1 cellular context compared by ENCODE assay signal in the genomic region with DNA sequence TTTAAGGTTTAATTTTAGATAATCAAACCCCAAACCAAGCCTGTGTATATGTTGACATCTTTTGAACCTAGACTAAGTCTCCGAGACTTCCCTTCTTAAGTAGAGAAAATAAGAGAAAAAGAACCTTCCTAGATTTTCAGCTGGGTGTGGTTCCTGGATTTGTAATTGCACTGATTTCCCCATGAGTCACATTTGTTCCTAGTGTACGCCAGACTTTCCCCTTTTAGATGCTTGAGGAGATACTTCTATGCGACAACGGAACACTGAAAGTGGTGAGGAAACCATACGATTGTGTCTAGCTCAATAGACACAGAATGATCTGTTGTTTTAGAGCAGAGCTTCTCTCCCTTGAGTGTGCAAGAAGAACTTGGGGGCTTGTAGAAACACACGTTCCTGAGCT.
TF ChIP-seq lines count a peak whose summit lies in the region.

No MANE protein-coding gene starts in this region.

TF ChIP-seq in GM23338, 12 proteins besides CTCF, POLR2A, EP300 and RAD21:
- TF ChIP-seq STAT1 (IDR thresholded peaks at IDR 0.05; ENCODE audit: unreplicated experiment): no peak
- TF ChIP-seq EZH2 (IDR thresholded peaks at IDR 0.05; ENCODE audit: low read depth, unreplicated experiment): no peak
- no peak for TF ChIP-seq ZNF331 (CRISPR knock-in tag; IDR thresholded peaks at IDR 0.05; ENCODE audit: low read depth)
- no peak for TF ChIP-seq ZNF114 (CRISPR knock-in tag; IDR thresholded peaks at IDR 0.05)
- TF ChIP-seq JUNB (IDR thresholded peaks at IDR 0.05; ENCODE audit: unreplicated experiment): no peak
- TF ChIP-seq, protein P1, sequence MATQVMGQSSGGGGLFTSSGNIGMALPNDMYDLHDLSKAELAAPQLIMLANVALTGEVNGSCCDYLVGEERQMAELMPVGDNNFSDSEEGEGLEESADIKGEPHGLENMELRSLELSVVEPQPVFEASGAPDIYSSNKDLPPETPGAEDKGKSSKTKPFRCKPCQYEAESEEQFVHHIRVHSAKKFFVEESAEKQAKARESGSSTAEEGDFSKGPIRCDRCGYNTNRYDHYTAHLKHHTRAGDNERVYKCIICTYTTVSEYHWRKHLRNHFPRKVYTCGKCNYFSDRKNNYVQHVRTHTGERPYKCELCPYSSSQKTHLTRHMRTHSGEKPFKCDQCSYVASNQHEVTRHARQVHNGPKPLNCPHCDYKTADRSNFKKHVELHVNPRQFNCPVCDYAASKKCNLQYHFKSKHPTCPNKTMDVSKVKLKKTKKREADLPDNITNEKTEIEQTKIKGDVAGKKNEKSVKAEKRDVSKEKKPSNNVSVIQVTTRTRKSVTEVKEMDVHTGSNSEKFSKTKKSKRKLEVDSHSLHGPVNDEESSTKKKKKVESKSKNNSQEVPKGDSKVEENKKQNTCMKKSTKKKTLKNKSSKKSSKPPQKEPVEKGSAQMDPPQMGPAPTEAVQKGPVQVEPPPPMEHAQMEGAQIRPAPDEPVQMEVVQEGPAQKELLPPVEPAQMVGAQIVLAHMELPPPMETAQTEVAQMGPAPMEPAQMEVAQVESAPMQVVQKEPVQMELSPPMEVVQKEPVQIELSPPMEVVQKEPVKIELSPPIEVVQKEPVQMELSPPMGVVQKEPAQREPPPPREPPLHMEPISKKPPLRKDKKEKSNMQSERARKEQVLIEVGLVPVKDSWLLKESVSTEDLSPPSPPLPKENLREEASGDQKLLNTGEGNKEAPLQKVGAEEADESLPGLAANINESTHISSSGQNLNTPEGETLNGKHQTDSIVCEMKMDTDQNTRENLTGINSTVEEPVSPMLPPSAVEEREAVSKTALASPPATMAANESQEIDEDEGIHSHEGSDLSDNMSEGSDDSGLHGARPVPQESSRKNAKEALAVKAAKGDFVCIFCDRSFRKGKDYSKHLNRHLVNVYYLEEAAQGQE (IDR thresholded peaks at IDR 0.05; ENCODE audit: unreplicated experiment): no peak
- TF ChIP-seq ZNF462 (CRISPR knock-in tag; IDR thresholded peaks at IDR 0.05): no peak
- TF ChIP-seq CREB1 (CRISPR knock-in tag; IDR thresholded peaks at IDR 0.05; ENCODE audit: low read depth): no peak
- TF ChIP-seq NANOG (IDR thresholded peaks at IDR 0.05; ENCODE audit: borderline replicate concordance): no peak
- TF ChIP-seq EZH2phosphoT487 (IDR thresholded peaks at IDR 0.05; ENCODE audit: unreplicated experiment): no peak
- TF ChIP-seq, protein P2, sequence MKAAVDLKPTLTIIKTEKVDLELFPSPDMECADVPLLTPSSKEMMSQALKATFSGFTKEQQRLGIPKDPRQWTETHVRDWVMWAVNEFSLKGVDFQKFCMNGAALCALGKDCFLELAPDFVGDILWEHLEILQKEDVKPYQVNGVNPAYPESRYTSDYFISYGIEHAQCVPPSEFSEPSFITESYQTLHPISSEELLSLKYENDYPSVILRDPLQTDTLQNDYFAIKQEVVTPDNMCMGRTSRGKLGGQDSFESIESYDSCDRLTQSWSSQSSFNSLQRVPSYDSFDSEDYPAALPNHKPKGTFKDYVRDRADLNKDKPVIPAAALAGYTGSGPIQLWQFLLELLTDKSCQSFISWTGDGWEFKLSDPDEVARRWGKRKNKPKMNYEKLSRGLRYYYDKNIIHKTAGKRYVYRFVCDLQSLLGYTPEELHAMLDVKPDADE (IDR thresholded peaks at IDR 0.05): no peak
- TF ChIP-seq POLR2AphosphoS5 (IDR thresholded peaks at IDR 0.05; ENCODE audit: low read depth): no peak
